Comparison of ENCODE assay signal across 1 cellular context in genomic region chr3:56980798-56981390, GRCh38.
TF ChIP-seq lines count a peak whose summit lies in the region.

No MANE protein-coding gene starts in this region.

TF ChIP-seq in SK-N-SH, 30 proteins besides CTCF, POLR2A, EP300 and RAD21 (continued from another document):
- TF ChIP-seq YY1 (IDR thresholded peaks at IDR 0.05; ENCODE audit: low read depth) (peak; percentile 50; the same call in 1 of the 2 replicates), POLR2AphosphoS5 (IDR thresholded peaks at IDR 0.05; ENCODE audit: low read depth, low read length) (peak; percentile 43; the same call in 1 of the 2 replicates), PBX3 (IDR thresholded peaks at IDR 0.05) (peak; percentile 64), NFIC (IDR thresholded peaks at IDR 0.05; ENCODE audit: borderline replicate concordance) (peak; percentile 62), SMC3 (IDR thresholded peaks at IDR 0.05; ENCODE audit: low read depth, low read length) (no peak), RCOR1 (IDR thresholded peaks at IDR 0.05; ENCODE audit: low read length) (no peak), FOXJ3 (CRISPR knock-in tag; IDR thresholded peaks at IDR 0.05) (no peak), TCF12 (IDR thresholded peaks at IDR 0.05) (peak; percentile 82), GABPA (IDR thresholded peaks at IDR 0.05; ENCODE audit: low read depth) (no peak), CHD2 (IDR thresholded peaks at IDR 0.05; ENCODE audit: low read length, partially characterized antibody) (no peak), RXRA (IDR thresholded peaks at IDR 0.05; ENCODE audit: borderline replicate concordance, low read depth) (no peak), FOSL2 (IDR thresholded peaks at IDR 0.05; ENCODE audit: borderline replicate concordance, low read depth) (peak; percentile 97), MEF2A (IDR thresholded peaks at IDR 0.05; ENCODE audit: borderline replicate concordance, low read depth) (no peak), MAX (IDR thresholded peaks at IDR 0.05; ENCODE audit: low read depth) (peak; percentile 98), TAF1 (IDR thresholded peaks at IDR 0.05; ENCODE audit: borderline replicate concordance, low read depth, low read length) (peak; percentile 32; the same call in 1 of the 2 replicates), ZBTB33 (IDR thresholded peaks at IDR 0.05; ENCODE audit: borderline replicate concordance, low read depth) (no peak), MXI1 (IDR thresholded peaks at IDR 0.05; ENCODE audit: low read depth, low read length) (no peak), NRF1 (IDR thresholded peaks at IDR 0.05; ENCODE audit: low read depth, low read length) (no peak), SIN3A (IDR thresholded peaks at IDR 0.05; ENCODE audit: borderline replicate concordance, low read depth, low read length) (peak; percentile 76; the same call in 1 of the 2 replicates), RFX5 (IDR thresholded peaks at IDR 0.05; ENCODE audit: low read length) (no peak), TEAD4 (IDR thresholded peaks at IDR 0.05; ENCODE audit: borderline replicate concordance, insufficient read depth) (0 out of 2 replicates have a peak, but pooled peaks have one; percentile 41), USF2 (IDR thresholded peaks at IDR 0.05; ENCODE audit: borderline replicate concordance, low read depth, low read length) (no peak), EZH2phosphoT487 (IDR thresholded peaks at IDR 0.05; ENCODE audit: borderline replicate concordance, low read depth) (no peak), GATA2 (CRISPR knock-in tag; IDR thresholded peaks at IDR 0.05) (no peak), ELF1 (IDR thresholded peaks at IDR 0.05) (peak; percentile 77)
- TF ChIP-seq, protein P1, sequence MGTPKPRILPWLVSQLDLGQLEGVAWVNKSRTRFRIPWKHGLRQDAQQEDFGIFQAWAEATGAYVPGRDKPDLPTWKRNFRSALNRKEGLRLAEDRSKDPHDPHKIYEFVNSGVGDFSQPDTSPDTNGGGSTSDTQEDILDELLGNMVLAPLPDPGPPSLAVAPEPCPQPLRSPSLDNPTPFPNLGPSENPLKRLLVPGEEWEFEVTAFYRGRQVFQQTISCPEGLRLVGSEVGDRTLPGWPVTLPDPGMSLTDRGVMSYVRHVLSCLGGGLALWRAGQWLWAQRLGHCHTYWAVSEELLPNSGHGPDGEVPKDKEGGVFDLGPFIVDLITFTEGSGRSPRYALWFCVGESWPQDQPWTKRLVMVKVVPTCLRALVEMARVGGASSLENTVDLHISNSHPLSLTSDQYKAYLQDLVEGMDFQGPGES (IDR thresholded peaks at IDR 0.05; ENCODE audit: low read depth, low read length): no peak
- TF ChIP-seq, protein P2, sequence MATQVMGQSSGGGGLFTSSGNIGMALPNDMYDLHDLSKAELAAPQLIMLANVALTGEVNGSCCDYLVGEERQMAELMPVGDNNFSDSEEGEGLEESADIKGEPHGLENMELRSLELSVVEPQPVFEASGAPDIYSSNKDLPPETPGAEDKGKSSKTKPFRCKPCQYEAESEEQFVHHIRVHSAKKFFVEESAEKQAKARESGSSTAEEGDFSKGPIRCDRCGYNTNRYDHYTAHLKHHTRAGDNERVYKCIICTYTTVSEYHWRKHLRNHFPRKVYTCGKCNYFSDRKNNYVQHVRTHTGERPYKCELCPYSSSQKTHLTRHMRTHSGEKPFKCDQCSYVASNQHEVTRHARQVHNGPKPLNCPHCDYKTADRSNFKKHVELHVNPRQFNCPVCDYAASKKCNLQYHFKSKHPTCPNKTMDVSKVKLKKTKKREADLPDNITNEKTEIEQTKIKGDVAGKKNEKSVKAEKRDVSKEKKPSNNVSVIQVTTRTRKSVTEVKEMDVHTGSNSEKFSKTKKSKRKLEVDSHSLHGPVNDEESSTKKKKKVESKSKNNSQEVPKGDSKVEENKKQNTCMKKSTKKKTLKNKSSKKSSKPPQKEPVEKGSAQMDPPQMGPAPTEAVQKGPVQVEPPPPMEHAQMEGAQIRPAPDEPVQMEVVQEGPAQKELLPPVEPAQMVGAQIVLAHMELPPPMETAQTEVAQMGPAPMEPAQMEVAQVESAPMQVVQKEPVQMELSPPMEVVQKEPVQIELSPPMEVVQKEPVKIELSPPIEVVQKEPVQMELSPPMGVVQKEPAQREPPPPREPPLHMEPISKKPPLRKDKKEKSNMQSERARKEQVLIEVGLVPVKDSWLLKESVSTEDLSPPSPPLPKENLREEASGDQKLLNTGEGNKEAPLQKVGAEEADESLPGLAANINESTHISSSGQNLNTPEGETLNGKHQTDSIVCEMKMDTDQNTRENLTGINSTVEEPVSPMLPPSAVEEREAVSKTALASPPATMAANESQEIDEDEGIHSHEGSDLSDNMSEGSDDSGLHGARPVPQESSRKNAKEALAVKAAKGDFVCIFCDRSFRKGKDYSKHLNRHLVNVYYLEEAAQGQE (IDR thresholded peaks at IDR 0.05; ENCODE audit: low read depth, low read length): peak; percentile 54; the same call in 1 of the 2 replicates
- TF ChIP-seq, protein P3, sequence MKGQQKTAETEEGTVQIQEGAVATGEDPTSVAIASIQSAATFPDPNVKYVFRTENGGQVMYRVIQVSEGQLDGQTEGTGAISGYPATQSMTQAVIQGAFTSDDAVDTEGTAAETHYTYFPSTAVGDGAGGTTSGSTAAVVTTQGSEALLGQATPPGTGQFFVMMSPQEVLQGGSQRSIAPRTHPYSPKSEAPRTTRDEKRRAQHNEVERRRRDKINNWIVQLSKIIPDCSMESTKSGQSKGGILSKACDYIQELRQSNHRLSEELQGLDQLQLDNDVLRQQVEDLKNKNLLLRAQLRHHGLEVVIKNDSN (IDR thresholded peaks at IDR 0.05; ENCODE audit: borderline replicate concordance, low read depth): peak; percentile 16; the same call in 1 of the 2 replicates
